ENCODE assay signal across 24 cellular contexts in genomic region chr4:35102111-35102510, GRCh38.
"Had no signal": no experiment of that assay in that cellular context is flagged by ENCODE, and none has a peak within 500 bp of the region (broad histone marks: within the 10 kb centered on the region; RNA-seq: fewer than 3 reads in every experiment).

No MANE protein-coding gene starts in this region.

- H3K27ac ChIP-seq: dorsolateral prefrontal cortex, epithelial cell of prostate, gastrocnemius medialis, heart left ventricle, left lung, ovary, psoas muscle, right lobe of liver, stomach, thyroid gland had no signal

- DNase-seq: dorsolateral prefrontal cortex; effector CD4-positive, alpha-beta T cell; foreskin fibroblast; gastrocnemius medialis; heart left ventricle; hippocampal formation; left cardiac atrium; left lung; mesenchymal stem cell; mucosa of descending colon; naive B cell; occipital lobe; ovary; posterior cingulate gyrus; psoas muscle; right lobe of liver; small intestine; stimulated activated CD4-positive, alpha-beta T cell treated with anti-CD3 and anti-CD28 coated beads, Interleukin-15, amount 100 ng/mL, for 24 hours; stimulated activated CD4-positive, alpha-beta T cell treated with anti-CD3 and anti-CD28 coated beads, Interleukin-2, amount 100 ng/mL, for 48 hours; stimulated activated CD8-positive, alpha-beta memory T cell treated with anti-CD3 and anti-CD28 coated beads, Interleukin-4, amount 100 ng/mL, for 48 hours; stimulated activated naive CD4-positive, alpha-beta T cell treated with Interleukin-2 at 50 U/mL for 16 hours; stomach; thyroid gland had no signal

- H3K4me3 ChIP-seq: dorsolateral prefrontal cortex, gastrocnemius medialis, heart left ventricle, left lung, mucosa of descending colon, ovary, psoas muscle, right lobe of liver, stomach, thyroid gland had no signal

- H3K36me3 ChIP-seq: gastrocnemius medialis, heart left ventricle, left lung, ovary, right lobe of liver, stomach, thyroid gland had no signal

- H3K4me1 ChIP-seq: gastrocnemius medialis, heart left ventricle, left lung, psoas muscle, right lobe of liver, stomach had no signal

- H3K9me3 ChIP-seq: gastrocnemius medialis, heart left ventricle, ovary, psoas muscle, right lobe of liver, thyroid gland had no signal

- H3K27me3 ChIP-seq: dorsolateral prefrontal cortex, gastrocnemius medialis, heart left ventricle, left lung, ovary, right lobe of liver, stomach, thyroid gland had no signal
